Comparison of ENCODE assay signal across 21 cellular contexts in the genomic region with DNA sequence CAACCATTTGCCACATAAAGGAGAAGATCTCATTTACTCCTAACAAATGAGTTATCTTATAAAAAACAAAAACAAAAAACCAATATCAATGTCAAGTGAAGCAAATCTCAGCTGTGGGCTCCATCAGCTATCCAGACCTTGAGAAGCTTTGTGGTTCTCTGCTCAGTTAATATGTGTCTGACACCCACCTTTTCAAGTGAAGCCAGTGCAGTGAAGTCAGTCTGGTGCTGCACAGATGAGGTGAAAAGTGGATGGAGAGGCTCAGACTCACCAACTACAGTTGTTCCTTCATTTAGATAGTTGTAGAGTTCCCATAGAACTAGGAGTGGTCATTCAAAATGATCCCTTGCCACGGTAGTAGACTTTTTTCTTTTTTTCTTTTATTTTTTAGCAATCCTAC.
A peak's percentile ranks its signal among the peaks of the same experiment; 100 is the strongest.
DNase-seq lines count a peak whose midpoint lies in the region; ATAC-seq, FAIRE-seq and TF ChIP-seq lines count a peak whose summit lies in the region.
"Had no signal": no experiment of that assay in that cellular context is flagged by ENCODE, and none has a peak within 500 bp of the region (broad histone marks: within the 10 kb centered on the region; RNA-seq: fewer than 3 reads in every experiment).

No MANE protein-coding gene starts in this region.

- peaks cover 9% of the 10 kb centered on the region for H3K4me1 Mint-ChIP-seq in activated CD4-positive, alpha-beta T cell treated with anti-CD3 and anti-CD28 coated beads for 36 hours
- no peaks in the 10 kb centered on the region for H3K4me1 Mint-ChIP-seq in activated T-cell treated with anti-CD3 and anti-CD28 coated beads, Interleukin-2, amount 50 U/mL, for 4 hours (ENCODE audit: low read depth)

- H3K9me3 ChIP-seq in DND-41 (ENCODE audit: insufficient read depth, low read length, severe bottlenecking), result no peaks in the 10 kb centered on the region
- H3K9me3 ChIP-seq in GM12878 (replicated peaks; ENCODE audit: control insufficient read depth, insufficient read depth, low read length), result no peaks in the 10 kb centered on the region

- H3K36me3 ChIP-seq in DND-41 (ENCODE audit: insufficient read depth, low read length) (no peaks in the 10 kb centered on the region), GM12878 (ENCODE audit: control insufficient read depth in 2 of 2, insufficient read depth in 2 of 2, low read length in 1 of 2) (no peaks in the 10 kb centered on the region)

- no peak for TF ChIP-seq POLR2A in GM12878 (IDR thresholded peaks at IDR 0.05; ENCODE audit: low read depth, low read length)

- no peak overlapping the region for H3K4me3 Mint-ChIP-seq in activated CD4-positive, alpha-beta T cell treated with anti-CD3 and anti-CD28 coated beads for 36 hours
- H3K4me3 Mint-ChIP-seq in activated T-cell treated with anti-CD3 and anti-CD28 coated beads, Interleukin-2, amount 50 U/mL, for 4 hours, result no peak overlapping the region

- no TSS peak for BruUV-seq in GM12878 (replicated peaks; lab: Mats Ljungman, UMichigan)

- no peaks in the 10 kb centered on the region for H4K20me1 ChIP-seq in DND-41 (ENCODE audit: insufficient read depth, low read length)
- H4K20me1 ChIP-seq in GM12878 (ENCODE audit: control insufficient read depth, insufficient read depth), result no peaks in the 10 kb centered on the region

- peak; percentile 35 for DNase-seq in DND-41
- no peak for DNase-seq in GM12878 (ENCODE audit: low read depth, low spot score)
- DNase-seq in NCI-H1694 (lab: John Stamatoyannopoulos, UW), result no peak
- DNase-seq in activated CD4-positive, alpha-beta T cell treated with anti-CD3 and anti-CD28 coated beads for 36 hours, result no peak
- DNase-seq in activated T-cell treated with anti-CD3 and anti-CD28 coated beads, Interleukin-2, amount 50 U/mL, for 4 hours, result no peak
- no peak for DNase-seq in epidermal melanocyte (ENCODE audit: insufficient read length, low spot score)
- DNase-seq: C1 segment of cervical spinal cord, DMS79 treated with DMSO at 0.1 percent for 48 hours, GF-D8, NCI-H1436, NCI-H2029 treated with DMSO at 0.1 percent for 48 hours, NCI-H510A, NCI-H82, SHP77 treated with DMSO at 0.1 percent for 48 hours, T-helper 1 cell had no signal

- H3K79me2 ChIP-seq in DND-41 (ENCODE audit: insufficient read depth, low read length) (no peaks in the 10 kb centered on the region), GM12878 (ENCODE audit: control insufficient read depth, insufficient read depth, low read length) (no peaks in the 10 kb centered on the region)

- peaks cover 12% of the 10 kb centered on the region for H3K27me3 Mint-ChIP-seq in activated CD4-positive, alpha-beta T cell treated with anti-CD3 and anti-CD28 coated beads for 36 hours
- no peaks in the 10 kb centered on the region for H3K27me3 Mint-ChIP-seq in activated T-cell treated with anti-CD3 and anti-CD28 coated beads, Interleukin-2, amount 50 U/mL, for 4 hours (ENCODE audit: low read depth)

- H3K9ac ChIP-seq in DND-41 (ENCODE audit: low read depth, low read length) (no peak overlapping the region), GM12878 (ENCODE audit: control insufficient read depth, insufficient read depth, low read length) (no peak overlapping the region)

- RAD21 ChIA-PET in GM12878 (lab: Charles Lee; ENCODE audit: unreplicated experiment), result interaction anchor here (1.9 kb wide), 1 partner anchor 51 kb away, joined by 5 read pairs; no protein-coding TSS in a partner anchor

- no peak for TF ChIP-seq EP300 in GM12878 (IDR thresholded peaks at IDR 0.05; ENCODE audit: borderline replicate concordance in 1 of 2, control insufficient read depth in 1 of 2, low read depth in 2 of 2, low read length in 2 of 2)

- WGBS in GM12878 (ENCODE audit: insufficient coverage, insufficient replicate concordance, low lambda C conversion rate, missing lambda C conversion rate), result 0% methylated on average over 1 of the region's 1 CpG

- intact Hi-C loops in GM12878 (cut with micrococcal nuclease; ENCODE audit: unreplicated experiment), result no loop called here
- intact Hi-C loops in activated CD4-positive, alpha-beta T cell treated with anti-CD3 and anti-CD28 coated beads for 36 hours (cut with DNase I, micrococcal nuclease), result no loop called here

- H3K4me2 ChIP-seq in DND-41 (ENCODE audit: insufficient read depth, low read length) (no peak overlapping the region), GM12878 (ENCODE audit: control insufficient read depth, insufficient read depth) (no peak overlapping the region)

- TF ChIP-seq RAD21 in GM12878 (IDR thresholded peaks at IDR 0.05; ENCODE audit: insufficient read depth, low read depth, low read length), result no peak

- no peak overlapping the region for H3K27ac Mint-ChIP-seq in activated CD4-positive, alpha-beta T cell treated with anti-CD3 and anti-CD28 coated beads for 36 hours

- FAIRE-seq in GM12878 (lab: Jason Lieb, UNC), result no peak
- FAIRE-seq: A204.1, H1, K562 had no signal

- TF ChIP-seq CTCF in DND-41 (IDR thresholded peaks at IDR 0.05; ENCODE audit: borderline replicate concordance, extremely low read depth, low read length, poor library complexity, severe bottlenecking) (no peak), GM12878 (IDR thresholded peaks at IDR 0.05 in 2 of 3, conservative IDR thresholded peaks at IDR 0.05 in 1 of 3; ENCODE audit: control insufficient read depth in 2 of 3, extremely low read depth in 1 of 3, insufficient read depth in 1 of 3, low read depth in 3 of 3, low read length in 3 of 3) (no peak)

- no peak overlapping the region for H2AFZ ChIP-seq in DND-41 (ENCODE audit: low read depth, low read length)
- H2AFZ ChIP-seq in GM12878 (ENCODE audit: control insufficient read depth, low read depth, low read length), result no peak overlapping the region

- no peak overlapping the region for H3K4me3 ChIP-seq in DND-41 (ENCODE audit: low read depth in 1 of 2, low read length in 2 of 2)
- no peak overlapping the region for H3K4me3 ChIP-seq in GM12878
- H3K4me3 ChIP-seq: K562 had no signal

- in situ Hi-C loops in GM12878 (cut with MboI), result no loop called here

- no peaks in the 10 kb centered on the region for H3K27me3 ChIP-seq in DND-41 (ENCODE audit: insufficient read depth, low read length, poor library complexity)
- no peaks in the 10 kb centered on the region for H3K27me3 ChIP-seq in GM12878 (replicated peaks in 1 of 2; ENCODE audit: control insufficient read depth in 2 of 2, insufficient read depth in 2 of 2, low read length in 1 of 2)

- H3K27ac ChIP-seq in DND-41 (ENCODE audit: low read length) (peak overlapping the region; percentile 55), GM12878 (ENCODE audit: control insufficient read depth, insufficient read depth) (no peak overlapping the region)

- CTCF ChIA-PET in GM12878 (lab: Yijun Ruan, JAX), result interaction anchor here (1.1 to 1.3 kb wide), 3 partner anchors 26 to 503 kb away, joined by 3 read pairs; no protein-coding TSS in a partner anchor
- CTCF ChIA-PET in activated CD4-positive, alpha-beta T cell treated with anti-CD3 and anti-CD28 coated beads for 36 hours (lab: Charles Lee), result no interaction called here

- H3K36me3 Mint-ChIP-seq in activated CD4-positive, alpha-beta T cell treated with anti-CD3 and anti-CD28 coated beads for 36 hours (ENCODE audit: low read depth), result no peaks in the 10 kb centered on the region
- no peaks in the 10 kb centered on the region for H3K36me3 Mint-ChIP-seq in activated T-cell treated with anti-CD3 and anti-CD28 coated beads, Interleukin-2, amount 50 U/mL, for 4 hours (ENCODE audit: insufficient read depth)

- POLR2A ChIA-PET in GM12878 (lab: Charles Lee), result no interaction called here
- POLR2A ChIA-PET in activated CD4-positive, alpha-beta T cell treated with anti-CD3 and anti-CD28 coated beads for 36 hours (lab: Charles Lee), result no interaction called here

- SMC1A ChIA-PET in GM12878 (lab: Charles Lee; ENCODE audit: uncharacterized antibody, unreplicated experiment), result interaction anchor here (0.8 to 2.1 kb wide), 6 partner anchors 11 to 281 kb away, joined by 3 to 7 read pairs (median 4); no protein-coding TSS in a partner anchor

- 0 out of 3 replicates have a peak, but pooled peaks have one; percentile 22 for ATAC-seq in DND-41 (ENCODE audit: insufficient read depth, low read depth)
- peak; percentile 41 for ATAC-seq in GM21529 (IDR thresholded peaks at IDR 0.05; ENCODE audit: unreplicated experiment)
- peak; percentile 34 for ATAC-seq in HG03378 (IDR thresholded peaks at IDR 0.05; ENCODE audit: unreplicated experiment)
- peak; percentile 38 for ATAC-seq in GM12878
- no peak for ATAC-seq in activated CD4-positive, alpha-beta T cell treated with anti-CD3 and anti-CD28 coated beads for 36 hours
- no peak for ATAC-seq in activated T-cell treated with anti-CD3 and anti-CD28 coated beads, Interleukin-2, amount 50 U/mL, for 4 hours
- ATAC-seq: K562, SK-N-SH treated with all-trans-retinoic acid at 6 μM for 48 hours had no signal

- peaks cover 94% of the 10 kb centered on the region for H3K4me1 ChIP-seq in DND-41 (ENCODE audit: insufficient read depth, low read length)
- no peaks in the 10 kb centered on the region; the same call in 1 of the 2 replicates for H3K4me1 ChIP-seq in GM12878 (ENCODE audit: control insufficient read depth, insufficient read depth, low read length)

- H3K9me3 Mint-ChIP-seq in activated CD4-positive, alpha-beta T cell treated with anti-CD3 and anti-CD28 coated beads for 36 hours (ENCODE audit: low read depth), result no peaks in the 10 kb centered on the region
- no peaks in the 10 kb centered on the region for H3K9me3 Mint-ChIP-seq in activated T-cell treated with anti-CD3 and anti-CD28 coated beads, Interleukin-2, amount 50 U/mL, for 4 hours

TF ChIP-seq in GM12878, 131 proteins besides CTCF, POLR2A, EP300 and RAD21 (continues in another document):
- TF ChIP-seq, protein P1, sequence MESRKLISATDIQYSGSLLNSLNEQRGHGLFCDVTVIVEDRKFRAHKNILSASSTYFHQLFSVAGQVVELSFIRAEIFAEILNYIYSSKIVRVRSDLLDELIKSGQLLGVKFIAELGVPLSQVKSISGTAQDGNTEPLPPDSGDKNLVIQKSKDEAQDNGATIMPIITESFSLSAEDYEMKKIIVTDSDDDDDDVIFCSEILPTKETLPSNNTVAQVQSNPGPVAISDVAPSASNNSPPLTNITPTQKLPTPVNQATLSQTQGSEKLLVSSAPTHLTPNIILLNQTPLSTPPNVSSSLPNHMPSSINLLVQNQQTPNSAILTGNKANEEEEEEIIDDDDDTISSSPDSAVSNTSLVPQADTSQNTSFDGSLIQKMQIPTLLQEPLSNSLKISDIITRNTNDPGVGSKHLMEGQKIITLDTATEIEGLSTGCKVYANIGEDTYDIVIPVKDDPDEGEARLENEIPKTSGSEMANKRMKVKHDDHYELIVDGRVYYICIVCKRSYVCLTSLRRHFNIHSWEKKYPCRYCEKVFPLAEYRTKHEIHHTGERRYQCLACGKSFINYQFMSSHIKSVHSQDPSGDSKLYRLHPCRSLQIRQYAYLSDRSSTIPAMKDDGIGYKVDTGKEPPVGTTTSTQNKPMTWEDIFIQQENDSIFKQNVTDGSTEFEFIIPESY (IDR thresholded peaks at IDR 0.05), result no peak

Comparison
In these comparisons a context has a peak if more than half of its experiments do, and no peak if none do; other contexts are left out.
1. ATAC-seq: peak in DND-41 (single experiment), GM21529 (single experiment), HG03378 (single experiment) and GM12878 (single experiment); none in activated CD4-positive, alpha-beta T cell treated with anti-CD3 and anti-CD28 coated beads for 36 hours (single experiment) and activated T-cell treated with anti-CD3 and anti-CD28 coated beads, Interleukin-2, amount 50 U/mL, for 4 hours (0 of 2).